Comparison of ENCODE assay signal across 6 cellular contexts in the genomic region with DNA sequence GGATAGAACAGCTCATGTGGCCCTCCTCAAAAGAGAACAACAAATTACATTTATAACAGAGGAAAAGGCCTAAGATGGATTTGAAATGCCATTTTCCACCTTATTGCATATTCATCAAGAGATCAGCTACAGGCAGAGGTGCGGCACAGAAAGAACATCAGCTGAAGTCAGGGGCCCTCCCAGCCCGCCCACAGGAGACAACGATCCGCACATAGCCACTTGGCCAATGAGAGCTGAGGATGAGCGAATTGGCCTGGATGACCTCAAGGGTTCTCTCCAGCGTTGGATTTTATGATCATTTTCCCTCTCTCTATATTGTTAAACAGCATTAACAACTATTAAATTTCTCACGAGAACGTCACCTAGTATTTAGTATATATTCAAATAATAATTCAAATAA.
"Had no signal": no experiment of that assay in that cellular context is flagged by ENCODE, and none has a peak within 500 bp of the region (broad histone marks: within the 10 kb centered on the region; RNA-seq: fewer than 3 reads in every experiment).

No MANE protein-coding gene starts in this region.

- H3K4me3 Mint-ChIP-seq: H9, IgD-negative memory B cell had no signal

- H3K27ac Mint-ChIP-seq: H9, IgD-negative memory B cell had no signal

- H3K9me3 Mint-ChIP-seq: H9, IgD-negative memory B cell had no signal

- DNase-seq: GOT3, H9, HCEC 1CT, KG1 had no signal

- ATAC-seq: HepG2 had no signal
